In the genomic region with DNA sequence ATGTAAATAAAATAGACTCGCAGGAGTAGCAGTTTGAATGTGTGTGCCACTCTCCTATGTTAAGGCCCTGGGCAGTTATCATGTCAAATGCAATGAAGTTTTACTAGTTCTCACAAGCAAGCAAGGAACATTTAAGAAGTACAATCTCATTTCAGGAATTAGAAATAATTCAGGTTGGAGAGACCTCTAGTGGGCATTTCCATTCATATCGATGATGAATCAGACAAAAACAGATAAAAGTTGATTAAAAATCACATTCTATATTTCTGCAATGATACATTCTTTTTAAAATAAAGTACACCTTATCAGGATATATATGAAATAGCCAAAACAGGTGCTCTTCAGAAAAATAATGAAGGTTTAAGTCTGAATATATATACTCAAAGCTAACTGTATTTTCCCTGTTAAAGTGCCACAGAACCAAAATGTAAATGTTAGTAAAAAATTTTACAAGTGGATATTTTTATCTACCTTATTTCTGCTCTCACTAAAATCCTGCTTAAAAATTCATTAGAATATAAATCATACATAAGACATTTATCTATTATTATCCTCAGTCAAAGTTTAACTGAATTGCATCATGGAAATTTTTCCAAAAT, we compare ENCODE assay signal across 10 cellular contexts.
DNase-seq lines count a peak whose midpoint lies in the region; ATAC-seq, FAIRE-seq and TF ChIP-seq lines count a peak whose summit lies in the region.
"Had no signal": no experiment of that assay in that cellular context is flagged by ENCODE, and none has a peak within 500 bp of the region (broad histone marks: within the 10 kb centered on the region; RNA-seq: fewer than 3 reads in every experiment).

No MANE protein-coding gene starts in this region.

- FAIRE-seq in D721Med (lab: Jason Lieb, UNC), result peak; percentile 71

- H3K4me1 Mint-ChIP-seq in WTC11, result peaks cover under 1% of the 10 kb centered on the region
- H3K4me1 Mint-ChIP-seq in activated T-helper 1 cell treated with anti-CD3 and anti-CD28 coated beads, Interleukin-12 subunit alpha, Interleukin-12 subunit beta, Interleukin-2, Interleukin-4 antibody, amounts not matched to agents 30 ng/mL and 10 ng/mL and 1 ng/mL, durations not matched to agents 14 hours and 24 hours and 36 hours (ENCODE audit: low read depth), result no peaks in the 10 kb centered on the region
- H3K4me1 Mint-ChIP-seq: natural killer cell had no signal

- H3K9me3 Mint-ChIP-seq in WTC11, result no peaks in the 10 kb centered on the region
- no peaks in the 10 kb centered on the region for H3K9me3 Mint-ChIP-seq in activated T-helper 1 cell treated with anti-CD3 and anti-CD28 coated beads, Interleukin-12 subunit alpha, Interleukin-12 subunit beta, Interleukin-2, Interleukin-4 antibody, amounts not matched to agents 30 ng/mL and 10 ng/mL and 1 ng/mL, durations not matched to agents 14 hours and 24 hours and 36 hours
- H3K9me3 Mint-ChIP-seq: natural killer cell had no signal

- CTCF ChIA-PET in WTC11 (lab: Charles Lee), result interaction anchor here (0.9 to 1.4 kb wide), 3 partner anchors 17 to 130 kb away, joined by 4 to 5 read pairs (median 4); no protein-coding TSS in a partner anchor

- H3K27me3 Mint-ChIP-seq in WTC11 (ENCODE audit: low read depth), result no peaks in the 10 kb centered on the region
- H3K27me3 Mint-ChIP-seq in activated T-helper 1 cell treated with anti-CD3 and anti-CD28 coated beads, Interleukin-12 subunit alpha, Interleukin-12 subunit beta, Interleukin-2, Interleukin-4 antibody, amounts not matched to agents 30 ng/mL and 10 ng/mL and 1 ng/mL, durations not matched to agents 14 hours and 24 hours and 36 hours (ENCODE audit: insufficient read depth), result no peaks in the 10 kb centered on the region

- TF ChIP-seq CTCF in D721Med (IDR thresholded peaks at IDR 0.05; ENCODE audit: insufficient read depth, missing control alignments) (peak; percentile 56), WTC11 (IDR thresholded peaks at IDR 0.05) (no peak), liver (IDR thresholded peaks at IDR 0.05; ENCODE audit: low read depth, low read length, missing input control) (peak; percentile 17)

- H3K4me3 Mint-ChIP-seq in WTC11, result no peak overlapping the region
- H3K4me3 Mint-ChIP-seq in activated T-helper 1 cell treated with anti-CD3 and anti-CD28 coated beads, Interleukin-12 subunit alpha, Interleukin-12 subunit beta, Interleukin-2, Interleukin-4 antibody, amounts not matched to agents 30 ng/mL and 10 ng/mL and 1 ng/mL, durations not matched to agents 14 hours and 24 hours and 36 hours, result no peak overlapping the region
- H3K4me3 Mint-ChIP-seq: natural killer cell had no signal

- no peak for DNase-seq in D721Med (ENCODE audit: insufficient read length, low spot score)
- DNase-seq in WTC11 (ENCODE audit: low spot score), result no peak
- no peak for DNase-seq in activated CD8-positive, alpha-beta memory T cell treated with anti-CD3 and anti-CD28 coated beads for 24 hours
- no peak for DNase-seq in activated effector memory CD4-positive, alpha-beta T cell treated with Interleukin-2 at 50 U/mL for 16 hours
- DNase-seq in activated T-helper 1 cell treated with anti-CD3 and anti-CD28 coated beads, Interleukin-12 subunit alpha, Interleukin-12 subunit beta, Interleukin-2, Interleukin-4 antibody, amounts not matched to agents 30 ng/mL and 10 ng/mL and 1 ng/mL, durations not matched to agents 14 hours and 24 hours and 36 hours (ENCODE audit: low spot score), result no peak
- DNase-seq in left lobe of liver (ENCODE audit: low spot score), result no peak
- DNase-seq: natural killer cell; stimulated activated CD8-positive, alpha-beta memory T cell treated with anti-CD3 and anti-CD28 coated beads, Interleukin-4, amount 100 ng/mL, for 48 hours had no signal

- H3K4me3 ChIP-seq in liver (ENCODE audit: low read depth in 1 of 3, low read length in 3 of 3), result no peak overlapping the region

- no peak overlapping the region for H3K9ac ChIP-seq in liver (ENCODE audit: low read depth in 1 of 2, low read length in 2 of 2)

- H3K36me3 Mint-ChIP-seq in WTC11, result no peaks in the 10 kb centered on the region
- no peaks in the 10 kb centered on the region for H3K36me3 Mint-ChIP-seq in activated T-helper 1 cell treated with anti-CD3 and anti-CD28 coated beads, Interleukin-12 subunit alpha, Interleukin-12 subunit beta, Interleukin-2, Interleukin-4 antibody, amounts not matched to agents 30 ng/mL and 10 ng/mL and 1 ng/mL, durations not matched to agents 14 hours and 24 hours and 36 hours (ENCODE audit: low read depth)
- H3K36me3 Mint-ChIP-seq: natural killer cell had no signal

- H3K27me3 ChIP-seq in liver (ENCODE audit: control insufficient read depth in 4 of 4, insufficient read depth in 4 of 4, low read length in 3 of 4), result peaks cover 0 to 3% (median 0%) of the 10 kb centered on the region in 4 donors

- no peaks in the 10 kb centered on the region for H3K36me3 ChIP-seq in liver (ENCODE audit: control insufficient read depth in 4 of 4, insufficient read depth in 3 of 4, low read depth in 1 of 4, low read length in 3 of 4)

- no peaks in the 10 kb centered on the region for H3K4me1 ChIP-seq in liver (ENCODE audit: control insufficient read depth in 4 of 4, insufficient read depth in 4 of 4, low read length in 3 of 4)

- TF ChIP-seq RAD21 in Ishikawa (IDR thresholded peaks at IDR 0.05; ENCODE audit: low read depth), result peak; percentile 44; the same call in 1 of the 2 replicates
- peak; percentile 50 to 57 for TF ChIP-seq RAD21 in liver (IDR thresholded peaks at IDR 0.05)

- intact Hi-C loops in activated T-helper 1 cell treated with anti-CD3 and anti-CD28 coated beads, Interleukin-12 subunit alpha, Interleukin-12 subunit beta, Interleukin-2, Interleukin-4 antibody, amounts not matched to agents 30 ng/mL and 10 ng/mL and 1 ng/mL, durations not matched to agents 14 hours and 24 hours and 36 hours (cut with micrococcal nuclease), result no loop called here

- no peak overlapping the region for H3K27ac ChIP-seq in liver (ENCODE audit: low read depth in 1 of 2, low read length in 2 of 2)

- 21% methylated on average over 2 of the region's 2 CpGs for WGBS in liver

- ATAC-seq in WTC11, result no peak
- ATAC-seq in left lobe of liver, result no peak
- ATAC-seq: natural killer cell had no signal

- POLR2A ChIA-PET in WTC11 (lab: Charles Lee), result no interaction called here

- 0 out of 2 replicates have a peak overlapping the region, but pooled peaks have one; percentile 7 for H3K27ac Mint-ChIP-seq in WTC11
- H3K27ac Mint-ChIP-seq in activated T-helper 1 cell treated with anti-CD3 and anti-CD28 coated beads, Interleukin-12 subunit alpha, Interleukin-12 subunit beta, Interleukin-2, Interleukin-4 antibody, amounts not matched to agents 30 ng/mL and 10 ng/mL and 1 ng/mL, durations not matched to agents 14 hours and 24 hours and 36 hours, result no peak overlapping the region
- H3K27ac Mint-ChIP-seq: natural killer cell had no signal

- no peaks in the 10 kb centered on the region for H3K9me3 ChIP-seq in liver (ENCODE audit: control insufficient read depth in 4 of 4, low read length in 3 of 4)

- no peak for TF ChIP-seq EP300 in Ishikawa (IDR thresholded peaks at IDR 0.05; ENCODE audit: borderline replicate concordance)

TF ChIP-seq in Ishikawa, 13 proteins besides CTCF, POLR2A, EP300 and RAD21:
- TF ChIP-seq CREB1 (IDR thresholded peaks at IDR 0.05; ENCODE audit: low read depth) (no peak), FOXM1 (IDR thresholded peaks at IDR 0.05; ENCODE audit: borderline replicate concordance, low read depth) (no peak)

TF ChIP-seq in WTC11, 78 proteins besides CTCF, POLR2A, EP300 and RAD21 (continues in another document):
- TF ChIP-seq, protein P1, sequence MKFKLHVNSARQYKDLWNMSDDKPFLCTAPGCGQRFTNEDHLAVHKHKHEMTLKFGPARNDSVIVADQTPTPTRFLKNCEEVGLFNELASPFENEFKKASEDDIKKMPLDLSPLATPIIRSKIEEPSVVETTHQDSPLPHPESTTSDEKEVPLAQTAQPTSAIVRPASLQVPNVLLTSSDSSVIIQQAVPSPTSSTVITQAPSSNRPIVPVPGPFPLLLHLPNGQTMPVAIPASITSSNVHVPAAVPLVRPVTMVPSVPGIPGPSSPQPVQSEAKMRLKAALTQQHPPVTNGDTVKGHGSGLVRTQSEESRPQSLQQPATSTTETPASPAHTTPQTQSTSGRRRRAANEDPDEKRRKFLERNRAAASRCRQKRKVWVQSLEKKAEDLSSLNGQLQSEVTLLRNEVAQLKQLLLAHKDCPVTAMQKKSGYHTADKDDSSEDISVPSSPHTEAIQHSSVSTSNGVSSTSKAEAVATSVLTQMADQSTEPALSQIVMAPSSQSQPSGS (CRISPR knock-in tag; IDR thresholded peaks at IDR 0.05; ENCODE audit: borderline replicate concordance, low read depth), result no peak
- TF ChIP-seq MYBL2 (CRISPR knock-in tag; IDR thresholded peaks at IDR 0.05) (no peak), SMAD3 (CRISPR knock-in tag; IDR thresholded peaks at IDR 0.05; ENCODE audit: borderline replicate concordance) (no peak), ESRRA (CRISPR knock-in tag; IDR thresholded peaks at IDR 0.05; ENCODE audit: borderline replicate concordance) (no peak), NR1H2 (CRISPR knock-in tag; IDR thresholded peaks at IDR 0.05) (no peak)

TF ChIP-seq in liver, 16 proteins besides CTCF, POLR2A, EP300 and RAD21:
- TF ChIP-seq HNF4A (conservative IDR thresholded peaks at IDR 0.05), result no peak
- TF ChIP-seq FOXA2 (IDR thresholded peaks at IDR 0.05), result no peak
- no peak for TF ChIP-seq RXRA (IDR thresholded peaks at IDR 0.05)
- TF ChIP-seq, protein P2, sequence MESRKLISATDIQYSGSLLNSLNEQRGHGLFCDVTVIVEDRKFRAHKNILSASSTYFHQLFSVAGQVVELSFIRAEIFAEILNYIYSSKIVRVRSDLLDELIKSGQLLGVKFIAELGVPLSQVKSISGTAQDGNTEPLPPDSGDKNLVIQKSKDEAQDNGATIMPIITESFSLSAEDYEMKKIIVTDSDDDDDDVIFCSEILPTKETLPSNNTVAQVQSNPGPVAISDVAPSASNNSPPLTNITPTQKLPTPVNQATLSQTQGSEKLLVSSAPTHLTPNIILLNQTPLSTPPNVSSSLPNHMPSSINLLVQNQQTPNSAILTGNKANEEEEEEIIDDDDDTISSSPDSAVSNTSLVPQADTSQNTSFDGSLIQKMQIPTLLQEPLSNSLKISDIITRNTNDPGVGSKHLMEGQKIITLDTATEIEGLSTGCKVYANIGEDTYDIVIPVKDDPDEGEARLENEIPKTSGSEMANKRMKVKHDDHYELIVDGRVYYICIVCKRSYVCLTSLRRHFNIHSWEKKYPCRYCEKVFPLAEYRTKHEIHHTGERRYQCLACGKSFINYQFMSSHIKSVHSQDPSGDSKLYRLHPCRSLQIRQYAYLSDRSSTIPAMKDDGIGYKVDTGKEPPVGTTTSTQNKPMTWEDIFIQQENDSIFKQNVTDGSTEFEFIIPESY (IDR thresholded peaks at IDR 0.05), result no peak
- no peak for TF ChIP-seq GABPA (IDR thresholded peaks at IDR 0.05 in 1 of 2, conservative IDR thresholded peaks at IDR 0.05 in 1 of 2)
- TF ChIP-seq SP1 (IDR thresholded peaks at IDR 0.05), result no peak
